Comparison of ENCODE assay signal across 10 cellular contexts in the genomic region with DNA sequence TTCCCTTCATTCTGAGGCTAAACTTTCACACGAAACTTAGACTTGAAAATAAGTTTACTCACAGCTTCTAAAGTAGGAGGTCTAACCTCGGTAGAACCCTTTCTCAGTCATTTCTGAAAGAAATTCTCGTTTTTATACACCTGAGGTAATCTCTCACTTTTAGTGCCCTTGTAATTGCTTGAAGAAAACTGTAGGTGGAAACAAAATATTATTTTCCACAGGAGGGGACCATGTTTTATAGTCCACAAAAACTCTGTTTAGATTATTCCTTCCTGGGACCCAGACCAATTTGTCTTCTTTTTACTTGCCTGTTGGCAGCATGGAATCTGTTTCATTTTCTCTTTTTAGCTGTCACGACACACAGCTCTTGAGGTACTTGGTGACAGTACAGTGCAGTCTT. TPM values are rescaled to one million over a fixed set of nuclear protein-coding genes. Genes with fewer than 3 reads are reported as not detected.
DNase-seq lines count a peak whose midpoint lies in the region; ATAC-seq lines count a peak whose summit lies in the region.
"Had no signal": no experiment of that assay in that cellular context is flagged by ENCODE, and none has a peak within 500 bp of the region (broad histone marks: within the 10 kb centered on the region; RNA-seq: fewer than 3 reads in every experiment).

No MANE protein-coding gene starts in this region.

- no peaks in the 10 kb centered on the region for H3K36me3 ChIP-seq in CD4-positive, CD25-positive, alpha-beta regulatory T cell (ENCODE audit: control insufficient read depth, insufficient read depth, low read length)
- H3K36me3 ChIP-seq in mesendoderm (ENCODE audit: control insufficient read depth, insufficient read depth, low read length) = no peaks in the 10 kb centered on the region

- DNase-seq in CD4-positive, CD25-positive, alpha-beta regulatory T cell = no peak
- DNase-seq in H4 (ENCODE audit: low spot score) (peak; percentile 8), mesendoderm (no peak), NCI-H2196 treated with DMSO at 0.1 percent for 48 hours (lab: John Stamatoyannopoulos, UW; ENCODE audit: unreplicated experiment) (no peak), NCI-H526 treated with DMSO at 0.1 percent for 48 hours (lab: John Stamatoyannopoulos, UW) (no peak), mucosa of gallbladder (ENCODE audit: low spot score) (no peak)
- DNase-seq in activated naive CD8-positive, alpha-beta T cell treated with anti-CD3 and anti-CD28 coated beads, Interleukin-2, amount 10 ng/mL, durations not matched to agents 7 days and 5 days = no peak
- no peak for DNase-seq in stimulated activated CD4-positive, alpha-beta T cell treated with anti-CD3 and anti-CD28 coated beads, Interleukin-4, amount 100 ng/mL, for 24 hours
- DNase-seq: NCI-H82 had no signal

- H3K9me3 ChIP-seq in CD4-positive, CD25-positive, alpha-beta regulatory T cell (ENCODE audit: control insufficient read depth in 2 of 2, low read length in 2 of 2) = no peaks in the 10 kb centered on the region

- H3K4me2 ChIP-seq in mesendoderm (ENCODE audit: low read length) = no peak overlapping the region

- H3K27ac Mint-ChIP-seq in CD4-positive, CD25-positive, alpha-beta regulatory T cell = peak overlapping the region in 1 of 3 donors; percentile 98
- H3K27ac Mint-ChIP-seq in activated naive CD8-positive, alpha-beta T cell treated with anti-CD3 and anti-CD28 coated beads, Interleukin-2, amount 10 ng/mL, durations not matched to agents 7 days and 5 days = peak overlapping the region; percentile 98

- POLR2A ChIA-PET in activated naive CD8-positive, alpha-beta T cell treated with anti-CD3 and anti-CD28 coated beads, Interleukin-2, amount 10 ng/mL, durations not matched to agents 7 days and 5 days (lab: Charles Lee) = no interaction called here

- H3K18ac ChIP-seq in mesendoderm (ENCODE audit: low read length) = no peak overlapping the region

- peak overlapping the region in 1 of 4 donors; percentile 94 for H3K4me3 Mint-ChIP-seq in CD4-positive, CD25-positive, alpha-beta regulatory T cell
- H3K4me3 Mint-ChIP-seq in activated naive CD8-positive, alpha-beta T cell treated with anti-CD3 and anti-CD28 coated beads, Interleukin-2, amount 10 ng/mL, durations not matched to agents 7 days and 5 days = peak overlapping the region; percentile 92

- no peaks in the 10 kb centered on the region for H3K79me2 ChIP-seq in mesendoderm (ENCODE audit: control insufficient read depth, insufficient read depth, low read length)

- no peak overlapping the region for H4K5ac ChIP-seq in mesendoderm (ENCODE audit: low read length)

- H3K56ac ChIP-seq in mesendoderm (ENCODE audit: low read length) = peak overlapping the region; percentile 10

- no peaks in the 10 kb centered on the region for H3K27me3 Mint-ChIP-seq in CD4-positive, CD25-positive, alpha-beta regulatory T cell
- H3K27me3 Mint-ChIP-seq in activated naive CD8-positive, alpha-beta T cell treated with anti-CD3 and anti-CD28 coated beads, Interleukin-2, amount 10 ng/mL, durations not matched to agents 7 days and 5 days = no peaks in the 10 kb centered on the region

- H3K27me3 ChIP-seq in CD4-positive, CD25-positive, alpha-beta regulatory T cell (ENCODE audit: control insufficient read depth, insufficient read depth, low read length) = no peaks in the 10 kb centered on the region
- no peaks in the 10 kb centered on the region for H3K27me3 ChIP-seq in mesendoderm (ENCODE audit: insufficient read depth, low read length, poor library complexity)

- no peaks in the 10 kb centered on the region for H3K9me3 Mint-ChIP-seq in CD4-positive, CD25-positive, alpha-beta regulatory T cell
- peaks cover 3% of the 10 kb centered on the region for H3K9me3 Mint-ChIP-seq in activated naive CD8-positive, alpha-beta T cell treated with anti-CD3 and anti-CD28 coated beads, Interleukin-2, amount 10 ng/mL, durations not matched to agents 7 days and 5 days

- peaks cover 0 to 23% (median 6%) of the 10 kb centered on the region in 4 donors for H3K4me1 Mint-ChIP-seq in CD4-positive, CD25-positive, alpha-beta regulatory T cell
- peaks cover 17% of the 10 kb centered on the region for H3K4me1 Mint-ChIP-seq in activated naive CD8-positive, alpha-beta T cell treated with anti-CD3 and anti-CD28 coated beads, Interleukin-2, amount 10 ng/mL, durations not matched to agents 7 days and 5 days

- H3K27ac ChIP-seq in CD4-positive, CD25-positive, alpha-beta regulatory T cell (ENCODE audit: insufficient read depth, low read length, poor library complexity, severe bottlenecking) = peak overlapping the region; percentile 86
- no peak overlapping the region for H3K27ac ChIP-seq in mesendoderm (ENCODE audit: low read depth, low read length)
- H3K27ac ChIP-seq: coronary artery had no signal

- H3K9ac ChIP-seq in mesendoderm (ENCODE audit: low read length) = peak overlapping the region; percentile 72

- no peak overlapping the region for H2BK5ac ChIP-seq in mesendoderm (ENCODE audit: low read length)

- H2AK5ac ChIP-seq in mesendoderm (ENCODE audit: low read length) = no peak overlapping the region

- H2BK120ac ChIP-seq in mesendoderm (ENCODE audit: low read depth, low read length) = no peak overlapping the region

- H2BK15ac ChIP-seq in mesendoderm (replicated peaks; ENCODE audit: low read depth) = no peak overlapping the region

- no peak overlapping the region for H4K8ac ChIP-seq in mesendoderm (ENCODE audit: low read depth, low read length)

- ATAC-seq in CD4-positive, CD25-positive, alpha-beta regulatory T cell (ENCODE audit: low read depth in 2 of 2) = no peak
- no peak for ATAC-seq in activated naive CD8-positive, alpha-beta T cell treated with anti-CD3 and anti-CD28 coated beads, Interleukin-2, amount 10 ng/mL, durations not matched to agents 7 days and 5 days (ENCODE audit: low read depth)

- peak overlapping the region; percentile 94 for H3K4me3 ChIP-seq in CD4-positive, CD25-positive, alpha-beta regulatory T cell (ENCODE audit: low read depth, low read length)
- H3K4me3 ChIP-seq in mesendoderm (ENCODE audit: low read length) = peak overlapping the region; percentile 54
- H3K4me3 ChIP-seq: coronary artery had no signal

- no CpG with 5 or more reads among the region's 4 CpGs for WGBS in mesendoderm (ENCODE audit: extremely low coverage, insufficient coverage, low lambda C conversion rate)

- no peaks in the 10 kb centered on the region for H3K36me3 Mint-ChIP-seq in CD4-positive, CD25-positive, alpha-beta regulatory T cell
- H3K36me3 Mint-ChIP-seq in activated naive CD8-positive, alpha-beta T cell treated with anti-CD3 and anti-CD28 coated beads, Interleukin-2, amount 10 ng/mL, durations not matched to agents 7 days and 5 days = peaks cover 6% of the 10 kb centered on the region

- H3K23ac ChIP-seq in mesendoderm (ENCODE audit: low read length) = no peak overlapping the region

- H3K79me1 ChIP-seq in mesendoderm (ENCODE audit: low read length) = no peaks in the 10 kb centered on the region

- no peak overlapping the region for H3K4ac ChIP-seq in mesendoderm (ENCODE audit: low read depth, low read length)

- no peaks in the 10 kb centered on the region for H3K4me1 ChIP-seq in CD4-positive, CD25-positive, alpha-beta regulatory T cell (ENCODE audit: control insufficient read depth, insufficient read depth, low read length, poor library complexity, severe bottlenecking)
- no peaks in the 10 kb centered on the region for H3K4me1 ChIP-seq in mesendoderm (ENCODE audit: control insufficient read depth, low read depth, low read length)

RNA-seq across cellular contexts. Expression of a gene that starts 0.9 kb away (rescaled TPM):
- not detected for total RNA-seq in CD4-positive, CD25-positive, alpha-beta regulatory T cell
- 10 to 100 TPM in 1 of 4 donors, not detected in 3; 72.8 TPM for polyA plus RNA-seq in CD4-positive, CD25-positive, alpha-beta regulatory T cell
- total RNA-seq in H4 (2014; rRNA removed; shearing (Covaris generic)) = 57.2 and 65.8 TPM in 2 replicates
- 10 to 100 TPM; 52.1 to 56.8 TPM for total RNA-seq in activated naive CD8-positive, alpha-beta T cell treated with anti-CD3 and anti-CD28 coated beads, Interleukin-2, amount 10 ng/mL, durations not matched to agents 7 days and 5 days
- polyA plus RNA-seq in mesendoderm (2013, experiment 1 of 2) = 47.7 TPM
- polyA plus RNA-seq in mesendoderm (2013, experiment 2 of 2) = 47.8 TPM
- total RNA-seq in mucosa of gallbladder = 0.32 TPM
